9 cellular contexts compared by ENCODE assay signal in genomic region chr3:51984269-51984647, GRCh38. TPM values are rescaled to one million over a fixed set of nuclear protein-coding genes. Genes with fewer than 3 reads are reported as not detected.
DNase-seq lines count a peak whose midpoint lies in the region; ATAC-seq and TF ChIP-seq lines count a peak whose summit lies in the region.
"Had no signal": no experiment of that assay in that cellular context is flagged by ENCODE, and none has a peak within 500 bp of the region (broad histone marks: within the 10 kb centered on the region; RNA-seq: fewer than 3 reads in every experiment).

No MANE protein-coding gene starts in this region.

- H3K36me3 Mint-ChIP-seq in MCF 10A (ENCODE audit: insufficient read depth, unreplicated experiment) = peaks cover 12% of the 10 kb centered on the region

- intact Hi-C loops in Right ventricle myocardium superior (cut with DNase I) (no loop called here), MCF 10A (cut with micrococcal nuclease) (no loop called here), aorta (cut with DNase I) (no loop called here)

- DNase-seq in cardiac muscle cell (ENCODE audit: low read depth in 1 of 2, low spot score in 1 of 2) = no peak
- no peak for DNase-seq in Right ventricle myocardium superior
- DNase-seq in MCF 10A (ENCODE audit: unreplicated experiment) = no peak
- DNase-seq in DMS53 treated with DMSO at 0.1 percent for 48 hours (lab: John Stamatoyannopoulos, UW; ENCODE audit: unreplicated experiment) = no peak
- DNase-seq in aorta = no peak
- DNase-seq: SHP77 treated with DMSO at 0.1 percent for 48 hours had no signal

- H3K4me3 ChIP-seq in cardiac muscle cell (no peak overlapping the region), mucosa of stomach (ENCODE audit: low read length) (no peak overlapping the region), urinary bladder (ENCODE audit: low read depth, low read length) (no peak overlapping the region), aorta (ENCODE audit: low read length in 2 of 2) (no peak overlapping the region)

- H3K27ac ChIP-seq in cardiac muscle cell = peak overlapping the region; percentile 86
- peak overlapping the region; percentile 97 for H3K27ac ChIP-seq in urinary bladder (ENCODE audit: low read depth)
- peak overlapping the region in 1 of 2 donors; percentile 38 for H3K27ac ChIP-seq in aorta (ENCODE audit: low read depth in 1 of 2, low read length in 2 of 2)

- no peaks in the 10 kb centered on the region for H3K27me3 Mint-ChIP-seq in MCF 10A (ENCODE audit: insufficient read depth, unreplicated experiment)

- H3K36me3 ChIP-seq in cardiac muscle cell = no peaks in the 10 kb centered on the region
- no peaks in the 10 kb centered on the region for H3K36me3 ChIP-seq in mucosa of stomach (ENCODE audit: control insufficient read depth, insufficient read depth, low read length)
- H3K36me3 ChIP-seq in urinary bladder (ENCODE audit: insufficient read depth) = no peaks in the 10 kb centered on the region
- no peaks in the 10 kb centered on the region for H3K36me3 ChIP-seq in aorta (ENCODE audit: control insufficient read depth in 1 of 2, insufficient read depth in 2 of 2, low read length in 1 of 2)

- H3K27me3 ChIP-seq in cardiac muscle cell = no peaks in the 10 kb centered on the region
- H3K27me3 ChIP-seq in mucosa of stomach (ENCODE audit: control insufficient read depth, insufficient read depth, low read length) = no peaks in the 10 kb centered on the region
- H3K27me3 ChIP-seq in aorta (ENCODE audit: control insufficient read depth in 1 of 2, insufficient read depth in 2 of 2, low read length in 1 of 2) = no peaks in the 10 kb centered on the region

- H3K9ac ChIP-seq in mucosa of stomach (ENCODE audit: low read length) = peak overlapping the region; percentile 77

- ATAC-seq in Right ventricle myocardium superior (ENCODE audit: poor library complexity) (no peak), aorta (ENCODE audit: low FRiP score) (no peak)
- no peak for ATAC-seq in activated CD4-positive, CD25-positive, alpha-beta regulatory T cell treated with anti-CD3 and anti-CD28 coated beads, Interleukin-2, amount 50 U/mL, for 24 hours

- H3K27ac Mint-ChIP-seq in MCF 10A (ENCODE audit: low read depth, unreplicated experiment) = peak overlapping the region; percentile 98

- POLR2A ChIA-PET in MCF 10A (lab: Yijun Ruan, JAX) = interaction anchor here (1.3 to 6.0 kb wide), 8 partner anchors 8 to 170 kb away, joined by 4 to 93 read pairs (median 34); partner anchors contain the start of genes ABHD14A, ABHD14B, PARP3 and PCBP4

- no peaks in the 10 kb centered on the region for H3K9me3 Mint-ChIP-seq in MCF 10A (ENCODE audit: unreplicated experiment)

- CTCF ChIA-PET in MCF 10A (lab: Yijun Ruan, JAX) = interaction anchor here (0.6 to 3.9 kb wide), 10 partner anchors 8 to 253 kb away, joined by 3 to 27 read pairs (median 6); partner anchors contain the start of genes ABHD14B and RRP9

- H3K9me3 ChIP-seq in cardiac muscle cell (ENCODE audit: low read depth) (no peaks in the 10 kb centered on the region), mucosa of stomach (ENCODE audit: control insufficient read depth, low read length) (no peaks in the 10 kb centered on the region), aorta (ENCODE audit: control insufficient read depth, low read length) (no peaks in the 10 kb centered on the region)

- peaks cover 31% of the 10 kb centered on the region for H3K4me1 Mint-ChIP-seq in MCF 10A (ENCODE audit: insufficient read depth, unreplicated experiment)

- H3K4me1 ChIP-seq in cardiac muscle cell (ENCODE audit: low read depth) = peaks cover 16% of the 10 kb centered on the region
- H3K4me1 ChIP-seq in mucosa of stomach (ENCODE audit: control insufficient read depth, insufficient read depth, low read length) = peaks cover 44% of the 10 kb centered on the region
- no peaks in the 10 kb centered on the region for H3K4me1 ChIP-seq in urinary bladder (ENCODE audit: insufficient read depth)
- H3K4me1 ChIP-seq in aorta (ENCODE audit: control insufficient read depth in 1 of 2, insufficient read depth in 2 of 2, low read length in 2 of 2) = no peaks in the 10 kb centered on the region

- TF ChIP-seq CTCF in cardiac muscle cell (IDR thresholded peaks at IDR 0.05; ENCODE audit: low read depth, low read length) = no peak
- TF ChIP-seq CTCF in MCF 10A (IDR thresholded peaks at IDR 0.05; ENCODE audit: unreplicated experiment) = no peak

- H3K4me3 Mint-ChIP-seq in MCF 10A (ENCODE audit: unreplicated experiment) = peak overlapping the region; percentile 87

- no TSS peak for BruUV-seq in MCF 10A (replicated peaks; lab: Mats Ljungman, UMichigan)

RNA-seq across cellular contexts. Expression of gene ACY1, which starts 0.9 kb away (rescaled TPM):
- total RNA-seq in cardiac muscle cell = 87.7 and 99.7 TPM in 2 replicates
- 116 and 125 TPM in 2 replicates for polyA plus RNA-seq in cardiac muscle cell
- total RNA-seq in Right ventricle myocardium superior = 23.2 TPM
- total RNA-seq in MCF 10A (2022) = 109 and 164 TPM in 2 replicates
- total RNA-seq in urinary bladder = 10.6 TPM
- polyA plus RNA-seq in urinary bladder = 20.0 TPM
- 10 to 100 TPM in 1 of 2 donors, 1 to 10 TPM in 1; 7.2 to 16.5 TPM for total RNA-seq in aorta
- polyA plus RNA-seq in aorta = 100 to 1,000 TPM in 1 of 2 donors, 10 to 100 TPM in 1; 12.2 to 102 TPM

RNA-seq across cellular contexts. Expression of gene ABHD14A, which starts 9.4 kb away (rescaled TPM):
- total RNA-seq in cardiac muscle cell (56.5 and 105 TPM in 2 replicates), Right ventricle myocardium superior (27.5 TPM), MCF 10A (2022) (4.0 and 8.1 TPM in 2 replicates), urinary bladder (13.0 TPM), aorta (10 to 100 TPM in 1 of 2 donors, 1 to 10 TPM in 1; 4.7 to 16.0 TPM)
- polyA plus RNA-seq in cardiac muscle cell (95.9 and 104 TPM in 2 replicates), urinary bladder (31.5 TPM), aorta (10 to 100 TPM in 1 of 2 donors, 1 to 10 TPM in 1; 9.5 to 23.0 TPM)

RNA-seq across cellular contexts. Expression of gene ABHD14B, which starts 10.4 kb away (rescaled TPM):
- total RNA-seq in cardiac muscle cell = 19.8 and 27.8 TPM in 2 replicates
- polyA plus RNA-seq in cardiac muscle cell = 23.3 and 29.9 TPM in 2 replicates
- 12.6 TPM for total RNA-seq in Right ventricle myocardium superior
- total RNA-seq in MCF 10A (2022) = 48.9 and 49.8 TPM in 2 replicates
- 14.2 TPM for total RNA-seq in urinary bladder
- polyA plus RNA-seq in urinary bladder = 69.1 TPM
- 10 to 100 TPM; 18.2 to 40.0 TPM for total RNA-seq in aorta
- polyA plus RNA-seq in aorta = 10 to 100 TPM; 44.2 to 45.3 TPM

RNA-seq across cellular contexts. Expression of gene RPL29, which starts 11.4 kb away (rescaled TPM):
- total RNA-seq in cardiac muscle cell (1,533 and 1,673 TPM in 2 replicates), Right ventricle myocardium superior (594 TPM), MCF 10A (2022) (1,551 and 1,602 TPM in 2 replicates), urinary bladder (623 TPM), aorta (100 to 1,000 TPM; 617 to 792 TPM)
- polyA plus RNA-seq in cardiac muscle cell (844 and 941 TPM in 2 replicates), urinary bladder (1,824 TPM), aorta (1,000 to 10,000 TPM; 1,520 to 2,218 TPM)

RNA-seq across cellular contexts. Expression of gene PCBP4, which starts 17.0 kb away (rescaled TPM):
- total RNA-seq in cardiac muscle cell (151 and 226 TPM in 2 replicates), Right ventricle myocardium superior (64.1 TPM), MCF 10A (2022) (26.4 TPM in 2 replicates), urinary bladder (22.4 TPM), aorta (10 to 100 TPM; 58.1 to 63.7 TPM)
- polyA plus RNA-seq in cardiac muscle cell (114 and 122 TPM in 2 replicates), urinary bladder (43.9 TPM), aorta (100 to 1,000 TPM in 1 of 2 donors, 10 to 100 TPM in 1; 29.4 to 124 TPM)
